ENCODE assay signal across 8 cellular contexts in genomic region chr6:3053231-3053508, GRCh38. TPM values are rescaled to one million over a fixed set of nuclear protein-coding genes. Genes with fewer than 3 reads are reported as not detected.
DNase-seq lines count a peak whose midpoint lies in the region; ATAC-seq and TF ChIP-seq lines count a peak whose summit lies in the region.

No MANE protein-coding gene starts in this region.

- TF ChIP-seq CTCF in CD14-positive monocyte (IDR thresholded peaks at IDR 0.05) (no peak), neural crest cell (conservative IDR thresholded peaks at IDR 0.05) (no peak)

- peaks cover 0 to 2% (median 0%) of the 10 kb centered on the region in 7 donors for H3K9me3 Mint-ChIP-seq in CD14-positive monocyte
- H3K9me3 Mint-ChIP-seq in effector memory CD8-positive, alpha-beta T cell: no peaks in the 10 kb centered on the region
- H3K9me3 Mint-ChIP-seq in neural crest cell: no peaks in the 10 kb centered on the region

- H3K36me3 Mint-ChIP-seq in CD14-positive monocyte (no peaks in the 10 kb centered on the region), neural crest cell (ENCODE audit: low read depth) (no peaks in the 10 kb centered on the region)
- H3K36me3 Mint-ChIP-seq in effector memory CD8-positive, alpha-beta T cell (ENCODE audit: insufficient read depth): peaks cover 3% of the 10 kb centered on the region

- H3K27me3 Mint-ChIP-seq in CD14-positive monocyte (ENCODE audit: low read depth in 3 of 3) (peaks cover 3 to 5% (median 5%) of the 10 kb centered on the region in 3 donors), neural crest cell (ENCODE audit: low read depth) (peaks cover 50% of the 10 kb centered on the region)
- H3K27me3 Mint-ChIP-seq in effector memory CD8-positive, alpha-beta T cell: peaks cover 0 to 9% of the 10 kb centered on the region in 2 donors

- ATAC-seq in effector memory CD8-positive, alpha-beta T cell (replicated peaks): no peak
- ATAC-seq in HG03039 (IDR thresholded peaks at IDR 0.05; ENCODE audit: unreplicated experiment): no peak

- intact Hi-C loops in CD14-positive monocyte (cut with micrococcal nuclease): loop anchor here (2.0 to 10.0 kb wide), 4 partner anchors 41 to 288 kb away; partner anchors contain the start of genes NQO2 (in 1 of the 2), SERPINB1 (in 1 of the 2) and WRNIP1 (in 1 of the 2)

- H3K4me3 Mint-ChIP-seq in CD14-positive monocyte (peak overlapping the region; percentile 84 to 87), neural crest cell (peak overlapping the region; percentile 56)
- H3K4me3 Mint-ChIP-seq in effector memory CD8-positive, alpha-beta T cell: peak overlapping the region; percentile 80 to 82

- no peak overlapping the region for H3K27ac ChIP-seq in caudate nucleus (ENCODE audit: low read depth, low read length)

- DNase-seq in CD14-positive monocyte (ENCODE audit: low spot score): no peak
- DNase-seq in NCI-H146 treated with DMSO at 0.1 percent for 48 hours (lab: John Stamatoyannopoulos, UW; ENCODE audit: unreplicated experiment): peak; percentile 59
- DNase-seq in effector memory CD8-positive, alpha-beta T cell: no peak
- no peak for DNase-seq in neural crest cell (ENCODE audit: low read depth, low spot score)
- no peak for DNase-seq in AG08395 (ENCODE audit: low spot score)
- DNase-seq in caudate nucleus (lab: John Stamatoyannopoulos, UW): no peak
- DNase-seq in activated CD4-positive, alpha-beta T cell treated with anti-CD3 and anti-CD28 coated beads, Interleukin-2, amount 50 U/mL, for 4 hours: no peak

- peak overlapping the region; percentile 11 to 92 (median 74) for H3K27ac Mint-ChIP-seq in CD14-positive monocyte
- no peak overlapping the region for H3K27ac Mint-ChIP-seq in effector memory CD8-positive, alpha-beta T cell
- no peak overlapping the region for H3K27ac Mint-ChIP-seq in neural crest cell (ENCODE audit: unreplicated experiment)

- H3K4me1 Mint-ChIP-seq in CD14-positive monocyte (peaks cover 23% of the 10 kb centered on the region), neural crest cell (peaks cover 17% of the 10 kb centered on the region)
- peaks cover 14 to 15% of the 10 kb centered on the region in 2 donors for H3K4me1 Mint-ChIP-seq in effector memory CD8-positive, alpha-beta T cell (ENCODE audit: low read depth in 2 of 2)

RNA-seq across cellular contexts. Expression of gene RIPK1, which starts 15.1 kb away (rescaled TPM):
- 1 to 10 TPM; 6.0 to 9.6 TPM for polyA plus RNA-seq in CD14-positive monocyte
- 12.1 and 12.2 TPM in 2 replicates for total RNA-seq in neural crest cell

RNA-seq across cellular contexts. Expression of gene NQO2, which starts 53.5 kb away (rescaled TPM):
- polyA plus RNA-seq in CD14-positive monocyte: 100 to 1,000 TPM; 146 to 281 TPM
- total RNA-seq in neural crest cell: 21.4 and 21.5 TPM in 2 replicates

Comparison
In these comparisons a context has a peak if more than half of its experiments do, and no peak if none do; other contexts are left out.
1. H3K27ac Mint-ChIP-seq: peak in CD14-positive monocyte (7 of 7); none in effector memory CD8-positive, alpha-beta T cell (0 of 2) and neural crest cell (single experiment).
2. Peak in every context shown above with its lines, with median percentiles within 50 percentile points of each other: H3K4me3 Mint-ChIP-seq.